1 cellular context compared by ENCODE assay signal in the genomic region with DNA sequence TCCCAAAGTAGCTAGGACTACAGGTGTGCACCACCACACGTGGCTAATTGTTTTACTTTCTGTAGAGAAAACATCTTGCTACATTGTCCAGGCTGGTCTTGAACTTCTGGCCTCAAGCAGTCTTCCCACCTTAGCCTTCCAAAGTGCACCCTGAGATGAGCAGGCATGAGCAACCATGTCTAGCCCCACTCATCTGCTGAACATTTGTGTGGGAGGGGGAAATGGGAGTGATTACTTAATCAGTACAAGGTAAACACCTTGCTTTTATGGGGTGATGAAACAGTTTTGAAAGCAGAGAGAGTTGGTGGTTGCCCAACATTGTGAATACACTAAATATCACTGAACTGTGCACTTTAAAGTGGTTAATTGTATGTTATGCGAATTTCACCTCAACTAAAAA.
TF ChIP-seq lines count a peak whose summit lies in the region.

No MANE protein-coding gene starts in this region.

TF ChIP-seq in HepG2, 621 proteins besides CTCF, POLR2A, EP300 and RAD21 (continued from another document and continues in another):
- TF ChIP-seq, protein P1, sequence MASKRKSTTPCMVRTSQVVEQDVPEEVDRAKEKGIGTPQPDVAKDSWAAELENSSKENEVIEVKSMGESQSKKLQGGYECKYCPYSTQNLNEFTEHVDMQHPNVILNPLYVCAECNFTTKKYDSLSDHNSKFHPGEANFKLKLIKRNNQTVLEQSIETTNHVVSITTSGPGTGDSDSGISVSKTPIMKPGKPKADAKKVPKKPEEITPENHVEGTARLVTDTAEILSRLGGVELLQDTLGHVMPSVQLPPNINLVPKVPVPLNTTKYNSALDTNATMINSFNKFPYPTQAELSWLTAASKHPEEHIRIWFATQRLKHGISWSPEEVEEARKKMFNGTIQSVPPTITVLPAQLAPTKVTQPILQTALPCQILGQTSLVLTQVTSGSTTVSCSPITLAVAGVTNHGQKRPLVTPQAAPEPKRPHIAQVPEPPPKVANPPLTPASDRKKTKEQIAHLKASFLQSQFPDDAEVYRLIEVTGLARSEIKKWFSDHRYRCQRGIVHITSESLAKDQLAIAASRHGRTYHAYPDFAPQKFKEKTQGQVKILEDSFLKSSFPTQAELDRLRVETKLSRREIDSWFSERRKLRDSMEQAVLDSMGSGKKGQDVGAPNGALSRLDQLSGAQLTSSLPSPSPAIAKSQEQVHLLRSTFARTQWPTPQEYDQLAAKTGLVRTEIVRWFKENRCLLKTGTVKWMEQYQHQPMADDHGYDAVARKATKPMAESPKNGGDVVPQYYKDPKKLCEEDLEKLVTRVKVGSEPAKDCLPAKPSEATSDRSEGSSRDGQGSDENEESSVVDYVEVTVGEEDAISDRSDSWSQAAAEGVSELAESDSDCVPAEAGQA (IDR thresholded peaks at IDR 0.05; ENCODE audit: low read depth) = 0 out of 2 replicates have a peak, but pooled peaks have one; percentile 15
- TF ChIP-seq, protein P1 (CRISPR knock-in tag; IDR thresholded peaks at IDR 0.05; ENCODE audit: borderline replicate concordance) = no peak
- TF ChIP-seq ZNF788 (CRISPR knock-in tag; IDR thresholded peaks at IDR 0.05; ENCODE audit: borderline replicate concordance) = no peak; the same call in 1 of the 2 replicates
- TF ChIP-seq MEF2D (CRISPR knock-in tag; IDR thresholded peaks at IDR 0.05) = no peak; the same call in 1 of the 2 replicates
- TF ChIP-seq RAD51 (IDR thresholded peaks at IDR 0.05; ENCODE audit: borderline replicate concordance) = no peak
- TF ChIP-seq TEAD3 (CRISPR knock-in tag; optimal IDR thresholded peaks at IDR 0.05; ENCODE audit: borderline replicate concordance) = no peak
- TF ChIP-seq, protein P2, sequence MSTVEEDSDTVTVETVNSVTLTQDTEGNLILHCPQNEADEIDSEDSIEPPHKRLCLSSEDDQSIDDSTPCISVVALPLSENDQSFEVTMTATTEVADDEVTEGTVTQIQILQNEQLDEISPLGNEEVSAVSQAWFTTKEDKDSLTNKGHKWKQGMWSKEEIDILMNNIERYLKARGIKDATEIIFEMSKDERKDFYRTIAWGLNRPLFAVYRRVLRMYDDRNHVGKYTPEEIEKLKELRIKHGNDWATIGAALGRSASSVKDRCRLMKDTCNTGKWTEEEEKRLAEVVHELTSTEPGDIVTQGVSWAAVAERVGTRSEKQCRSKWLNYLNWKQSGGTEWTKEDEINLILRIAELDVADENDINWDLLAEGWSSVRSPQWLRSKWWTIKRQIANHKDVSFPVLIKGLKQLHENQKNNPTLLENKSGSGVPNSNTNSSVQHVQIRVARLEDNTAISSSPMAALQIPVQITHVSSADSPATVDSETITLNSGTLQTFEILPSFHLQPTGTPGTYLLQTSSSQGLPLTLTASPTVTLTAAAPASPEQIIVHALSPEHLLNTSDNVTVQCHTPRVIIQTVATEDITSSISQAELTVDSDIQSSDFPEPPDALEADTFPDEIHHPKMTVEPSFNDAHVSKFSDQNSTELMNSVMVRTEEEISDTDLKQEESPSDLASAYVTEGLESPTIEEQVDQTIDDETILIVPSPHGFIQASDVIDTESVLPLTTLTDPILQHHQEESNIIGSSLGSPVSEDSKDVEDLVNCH (CRISPR knock-in tag; IDR thresholded peaks at IDR 0.05) = no peak
- TF ChIP-seq NR2F1 (CRISPR knock-in tag; IDR thresholded peaks at IDR 0.05) = 0 out of 4 replicates have a peak, but pooled peaks of 1 of the 2 experiments have one; percentile 28
- no peak for TF ChIP-seq ZNF678 (CRISPR knock-in tag; IDR thresholded peaks at IDR 0.05)
- no peak for TF ChIP-seq RNF2 (conservative IDR thresholded peaks at IDR 0.05; ENCODE audit: low read depth)
- TF ChIP-seq ZBTB7A (CRISPR knock-in tag; IDR thresholded peaks at IDR 0.05) = no peak
- TF ChIP-seq NFE2L1 (CRISPR knock-in tag; IDR thresholded peaks at IDR 0.05; ENCODE audit: borderline replicate concordance) = no peak
- no peak for TF ChIP-seq SRF (IDR thresholded peaks at IDR 0.05; ENCODE audit: low read depth, low read length)
- TF ChIP-seq CCAR2 (optimal IDR thresholded peaks at IDR 0.05; ENCODE audit: low read depth, low read length) = no peak
- no peak for TF ChIP-seq ZNF382 (CRISPR knock-in tag; IDR thresholded peaks at IDR 0.05; ENCODE audit: borderline replicate concordance)
- no peak for TF ChIP-seq ARHGAP35 (CRISPR knock-in tag; IDR thresholded peaks at IDR 0.05; ENCODE audit: borderline replicate concordance)
- no peak for TF ChIP-seq ZNF747 (CRISPR knock-in tag; IDR thresholded peaks at IDR 0.05; ENCODE audit: borderline replicate concordance)
- TF ChIP-seq, protein P3, sequence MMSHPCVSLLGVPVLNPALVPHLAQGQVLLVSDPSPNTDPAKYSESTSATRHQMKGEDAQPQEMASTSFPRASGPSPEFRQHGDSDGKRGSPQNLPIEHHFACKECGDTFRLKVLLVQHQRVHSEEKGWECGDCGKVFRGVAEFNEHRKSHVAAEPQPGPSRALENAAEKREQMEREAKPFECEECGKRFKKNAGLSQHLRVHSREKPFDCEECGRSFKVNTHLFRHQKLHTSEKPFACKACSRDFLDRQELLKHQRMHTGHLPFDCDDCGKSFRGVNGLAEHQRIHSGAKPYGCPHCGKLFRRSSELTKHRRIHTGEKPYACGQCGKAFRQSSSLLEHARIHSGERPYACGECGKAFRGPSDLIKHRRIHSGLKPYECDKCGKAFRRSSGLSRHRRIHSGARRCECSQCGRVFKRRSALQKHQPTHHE (CRISPR knock-in tag; IDR thresholded peaks at IDR 0.05; ENCODE audit: borderline replicate concordance) = no peak
- TF ChIP-seq CBX1 (IDR thresholded peaks at IDR 0.05; ENCODE audit: low read depth) = no peak
- TF ChIP-seq ZNF44 (CRISPR knock-in tag; IDR thresholded peaks at IDR 0.05) = no peak
- no peak for TF ChIP-seq HNRNPUL1 (IDR thresholded peaks at IDR 0.05; ENCODE audit: low read depth, low read length)
- no peak for TF ChIP-seq ZC3H13 (CRISPR knock-in tag; IDR thresholded peaks at IDR 0.05)
- TF ChIP-seq ZNF770 (CRISPR knock-in tag; IDR thresholded peaks at IDR 0.05) = peak; percentile 63
- no peak for TF ChIP-seq PRMT3 (CRISPR knock-in tag; IDR thresholded peaks at IDR 0.05; ENCODE audit: borderline replicate concordance, low read depth)
- no peak; the same call in 1 of the 2 replicates for TF ChIP-seq ZNF782 (CRISPR knock-in tag; IDR thresholded peaks at IDR 0.05; ENCODE audit: borderline replicate concordance)
- TF ChIP-seq ZNF547 (CRISPR knock-in tag; IDR thresholded peaks at IDR 0.05) = no peak
- TF ChIP-seq ZSCAN30 (CRISPR knock-in tag; IDR thresholded peaks at IDR 0.05) = no peak
- TF ChIP-seq, protein P4, sequence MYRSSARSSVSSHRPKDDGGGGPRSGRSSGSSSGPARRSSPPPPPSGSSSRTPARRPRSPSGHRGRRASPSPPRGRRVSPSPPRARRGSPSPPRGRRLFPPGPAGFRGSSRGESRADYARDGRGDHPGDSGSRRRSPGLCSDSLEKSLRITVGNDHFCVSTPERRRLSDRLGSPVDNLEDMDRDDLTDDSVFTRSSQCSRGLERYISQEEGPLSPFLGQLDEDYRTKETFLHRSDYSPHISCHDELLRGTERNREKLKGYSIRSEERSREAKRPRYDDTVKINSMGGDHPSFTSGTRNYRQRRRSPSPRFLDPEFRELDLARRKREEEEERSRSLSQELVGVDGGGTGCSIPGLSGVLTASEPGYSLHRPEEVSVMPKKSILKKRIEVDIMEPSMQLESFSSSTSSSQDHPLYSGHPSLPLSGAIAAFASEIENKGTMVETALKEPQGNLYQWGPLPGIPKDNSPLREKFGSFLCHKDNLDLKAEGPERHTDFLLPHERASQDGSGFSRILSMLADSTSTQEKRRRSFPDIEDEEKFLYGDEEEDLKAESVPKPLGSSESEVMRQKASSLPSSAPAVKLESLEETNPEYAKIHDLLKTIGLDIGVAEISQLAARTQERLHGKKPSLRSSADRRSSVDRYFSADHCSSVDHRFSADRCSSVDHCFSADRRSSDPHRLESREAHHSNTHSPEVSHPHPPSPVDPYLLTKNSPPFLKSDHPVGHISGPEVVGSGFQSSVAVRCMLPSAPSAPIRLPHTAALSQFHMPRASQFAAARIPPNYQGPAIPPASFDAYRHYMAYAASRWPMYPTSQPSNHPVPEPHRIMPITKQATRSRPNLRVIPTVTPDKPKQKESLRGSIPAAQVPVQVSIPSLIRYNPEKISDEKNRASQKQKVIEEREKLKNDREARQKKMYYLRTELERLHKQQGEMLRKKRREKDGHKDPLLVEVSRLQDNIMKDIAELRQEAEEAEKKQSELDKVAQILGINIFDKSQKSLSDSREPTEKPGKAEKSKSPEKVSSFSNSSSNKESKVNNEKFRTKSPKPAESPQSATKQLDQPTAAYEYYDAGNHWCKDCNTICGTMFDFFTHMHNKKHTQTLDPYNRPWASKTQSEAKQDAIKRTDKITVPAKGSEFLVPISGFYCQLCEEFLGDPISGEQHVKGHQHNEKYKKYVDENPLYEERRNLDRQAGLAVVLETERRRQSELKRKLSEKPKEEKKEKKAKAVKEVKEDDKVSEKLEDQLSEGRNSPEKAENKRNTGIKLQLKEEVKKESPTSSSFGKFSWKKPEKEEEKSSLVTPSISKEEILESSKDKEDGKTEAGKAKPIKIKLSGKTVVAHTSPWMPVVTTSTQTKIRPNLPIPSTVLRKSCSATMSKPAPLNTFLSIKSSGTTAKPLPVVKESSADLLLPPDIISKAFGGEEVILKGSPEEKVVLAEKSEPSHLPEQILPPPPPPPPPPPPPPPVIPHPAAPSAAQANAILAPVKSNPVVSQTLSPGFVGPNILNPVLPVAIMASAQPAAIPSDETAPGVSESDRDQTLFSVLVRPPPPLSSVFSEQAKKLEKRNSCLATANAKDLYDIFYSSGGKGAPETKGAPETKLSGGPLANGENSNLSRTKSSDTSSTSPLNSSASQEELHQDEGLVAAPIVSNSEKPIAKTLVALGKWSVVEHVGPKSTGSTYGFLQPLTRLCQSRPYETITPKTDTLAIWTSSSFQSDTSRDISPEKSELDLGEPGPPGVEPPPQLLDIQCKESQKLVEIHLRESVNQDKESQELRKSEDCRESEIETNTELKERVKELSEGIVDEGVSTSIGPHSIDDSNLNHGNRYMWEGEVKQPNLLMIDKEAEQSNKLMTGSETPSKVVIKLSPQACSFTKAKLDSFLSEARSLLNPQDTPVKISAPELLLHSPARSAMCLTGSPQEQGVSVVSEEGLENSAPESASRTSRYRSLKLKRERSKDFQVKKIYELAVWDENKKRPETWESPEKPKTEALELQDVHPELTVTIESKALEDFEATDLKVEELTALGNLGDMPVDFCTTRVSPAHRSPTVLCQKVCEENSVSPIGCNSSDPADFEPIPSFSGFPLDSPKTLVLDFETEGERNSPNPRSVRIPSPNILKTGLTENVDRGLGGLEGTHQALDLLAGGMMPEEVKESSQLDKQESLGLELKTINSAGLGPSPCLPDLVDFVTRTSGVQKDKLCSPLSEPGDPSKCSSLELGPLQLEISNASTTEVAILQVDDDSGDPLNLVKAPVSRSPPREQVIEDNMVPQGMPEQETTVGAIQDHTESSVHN (CRISPR knock-in tag; IDR thresholded peaks at IDR 0.05) = no peak
- 0 out of 2 replicates have a peak, but pooled peaks have one; percentile 35 for TF ChIP-seq ZNF746 (CRISPR knock-in tag; IDR thresholded peaks at IDR 0.05)
- no peak for TF ChIP-seq NR3C1 (CRISPR knock-in tag; IDR thresholded peaks at IDR 0.05)
- TF ChIP-seq, protein P5, sequence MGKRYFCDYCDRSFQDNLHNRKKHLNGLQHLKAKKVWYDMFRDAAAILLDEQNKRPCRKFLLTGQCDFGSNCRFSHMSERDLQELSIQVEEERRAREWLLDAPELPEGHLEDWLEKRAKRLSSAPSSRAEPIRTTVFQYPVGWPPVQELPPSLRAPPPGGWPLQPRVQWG (CRISPR knock-in tag; IDR thresholded peaks at IDR 0.05; ENCODE audit: borderline replicate concordance, low read depth) = no peak
- TF ChIP-seq HMG20B (CRISPR knock-in tag; conservative IDR thresholded peaks at IDR 0.05) = peak; percentile 73; the same call in 1 of the 2 replicates
- no peak for TF ChIP-seq ZBTB21 (CRISPR knock-in tag; IDR thresholded peaks at IDR 0.05)
- TF ChIP-seq HDAC6 (IDR thresholded peaks at IDR 0.05; ENCODE audit: low read depth, low read length) = no peak
- TF ChIP-seq ZBTB3 (CRISPR knock-in tag; IDR thresholded peaks at IDR 0.05; ENCODE audit: borderline replicate concordance, low read depth) = no peak
- no peak for TF ChIP-seq ZKSCAN1 (IDR thresholded peaks at IDR 0.05; ENCODE audit: low read length)
- TF ChIP-seq ZNF17 (CRISPR knock-in tag; IDR thresholded peaks at IDR 0.05) = no peak
- no peak for TF ChIP-seq SUZ12 (IDR thresholded peaks at IDR 0.05; ENCODE audit: low read depth, low read length)
- TF ChIP-seq CBFB (CRISPR knock-in tag; IDR thresholded peaks at IDR 0.05) = peak; percentile 30; the same call in 1 of the 2 replicates
